13 cellular contexts compared by ENCODE assay signal in the genomic region with DNA sequence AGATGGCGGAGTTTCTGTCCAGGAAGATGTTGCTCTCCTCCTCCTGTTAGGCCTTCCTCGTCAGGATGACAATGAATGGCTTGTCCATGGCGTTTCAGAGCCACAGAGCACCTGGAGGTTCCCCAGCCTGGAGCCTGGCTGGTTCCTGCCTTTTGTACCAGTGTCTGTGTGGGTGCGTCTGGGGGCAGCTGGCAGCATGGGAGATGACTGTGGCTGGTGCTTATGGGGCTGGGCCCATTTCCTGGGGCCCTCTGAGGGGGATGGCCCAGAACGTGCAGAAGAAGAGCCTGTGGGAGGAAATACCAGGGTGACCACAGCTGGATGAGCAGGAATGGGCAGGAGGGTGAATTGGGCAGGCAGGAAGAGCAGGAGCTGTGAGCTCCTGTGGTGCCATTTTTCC. TPM values are rescaled to one million over a fixed set of nuclear protein-coding genes. Genes with fewer than 3 reads are reported as not detected.
DNase-seq lines count a peak whose midpoint lies in the region; ATAC-seq and TF ChIP-seq lines count a peak whose summit lies in the region.
"Had no signal": no experiment of that assay in that cellular context is flagged by ENCODE, and none has a peak within 500 bp of the region (broad histone marks: within the 10 kb centered on the region; RNA-seq: fewer than 3 reads in every experiment).

No MANE protein-coding gene starts in this region.

- peaks cover 16% of the 10 kb centered on the region for H3K4me1 Mint-ChIP-seq in type B pancreatic cell (ENCODE audit: unreplicated experiment)
- no peaks in the 10 kb centered on the region for H3K4me1 Mint-ChIP-seq in activated CD4-positive, alpha-beta memory T cell treated with anti-CD3 and anti-CD28 coated beads for 36 hours (ENCODE audit: low read depth)
- H3K4me1 Mint-ChIP-seq: activated CD4-positive, alpha-beta T cell treated with anti-CD3 and anti-CD28 coated beads for 36 hours had no signal

- POLR2A ChIA-PET in A673 (lab: Charles Lee; ENCODE audit: low non-redundant PET): no interaction called here
- POLR2A ChIA-PET in activated CD4-positive, alpha-beta memory T cell treated with anti-CD3 and anti-CD28 coated beads for 36 hours (lab: Charles Lee): no interaction called here

- ATAC-seq in DND-41 (ENCODE audit: insufficient read depth, low read depth): peak; percentile 27; the same call in 1 of the 3 replicates
- ATAC-seq: activated CD4-positive, alpha-beta T cell treated with anti-CD3 and anti-CD28 coated beads for 36 hours had no signal

- H3K27ac ChIP-seq in DND-41 (ENCODE audit: low read length) (no peak overlapping the region), epithelial cell of prostate (peak overlapping the region; percentile 78), osteoblast (ENCODE audit: low read depth, low read length) (no peak overlapping the region), A673 (ENCODE audit: low read depth, low read length, poor library complexity, severe bottlenecking) (no peak overlapping the region)

- no peaks in the 10 kb centered on the region for H3F3A ChIP-seq in Loucy (ENCODE audit: low read depth)

- no peak overlapping the region for H3K4me3 ChIP-seq in DND-41 (ENCODE audit: low read depth in 1 of 2, low read length in 2 of 2)
- no peak overlapping the region for H3K4me3 ChIP-seq in Loucy (ENCODE audit: low read length, poor library complexity, severe bottlenecking)
- H3K4me3 ChIP-seq in osteoblast (ENCODE audit: insufficient read depth, low read length): no peak overlapping the region
- H3K4me3 ChIP-seq in A673 (ENCODE audit: low read depth, low read length, poor library complexity, severe bottlenecking): no peak overlapping the region

- no peaks in the 10 kb centered on the region for H3K9me2 ChIP-seq in Loucy (replicated peaks; ENCODE audit: low read depth, low read length)

- no peaks in the 10 kb centered on the region for H3K4me1 ChIP-seq in DND-41 (ENCODE audit: insufficient read depth, low read length)
- peaks cover 29% of the 10 kb centered on the region for H3K4me1 ChIP-seq in Loucy (ENCODE audit: insufficient read depth, low read length, poor library complexity, severe bottlenecking)
- H3K4me1 ChIP-seq in osteoblast (ENCODE audit: insufficient read depth, low read length): peaks cover 10% of the 10 kb centered on the region
- no peaks in the 10 kb centered on the region for H3K4me1 ChIP-seq in A673 (ENCODE audit: insufficient read depth, low read length, poor library complexity, severe bottlenecking)

- no peak for TF ChIP-seq CTCF in DND-41 (IDR thresholded peaks at IDR 0.05; ENCODE audit: borderline replicate concordance, extremely low read depth, low read length, poor library complexity, severe bottlenecking)
- no peak for TF ChIP-seq CTCF in Loucy (conservative IDR thresholded peaks at IDR 0.05; ENCODE audit: low read length)
- no peak for TF ChIP-seq CTCF in osteoblast (IDR thresholded peaks at IDR 0.05; ENCODE audit: extremely low read depth, low read depth, low read length)
- TF ChIP-seq CTCF in type B pancreatic cell (conservative IDR thresholded peaks at IDR 0.05): no peak
- TF ChIP-seq CTCF in A673 (conservative IDR thresholded peaks at IDR 0.05; ENCODE audit: low read depth, low read length): no peak

- intact Hi-C loops in A673 (cut with micrococcal nuclease; ENCODE audit: unreplicated experiment): no loop called here
- intact Hi-C loops in activated CD4-positive, alpha-beta memory T cell treated with anti-CD3 and anti-CD28 coated beads for 36 hours (cut with micrococcal nuclease): no loop called here

- peaks cover 43% of the 10 kb centered on the region for H3K27me3 Mint-ChIP-seq in type B pancreatic cell
- H3K27me3 Mint-ChIP-seq in activated CD4-positive, alpha-beta memory T cell treated with anti-CD3 and anti-CD28 coated beads for 36 hours: peaks cover 23% of the 10 kb centered on the region

- H3K4me2 ChIP-seq in DND-41 (ENCODE audit: insufficient read depth, low read length) (no peak overlapping the region), Loucy (ENCODE audit: low read depth, low read length, poor library complexity, severe bottlenecking) (peak overlapping the region; percentile 65), osteoblast (ENCODE audit: insufficient read depth, low read length) (no peak overlapping the region)

- CTCF ChIA-PET in A673 (lab: Charles Lee): no interaction called here
- CTCF ChIA-PET in activated CD4-positive, alpha-beta memory T cell treated with anti-CD3 and anti-CD28 coated beads for 36 hours (lab: Charles Lee): interaction anchor here (0.6 to 1.9 kb wide), 2 partner anchors 72 to 265 kb away, joined by 3 to 6 read pairs; no protein-coding TSS in a partner anchor

- H3K36me3 ChIP-seq in DND-41 (ENCODE audit: insufficient read depth, low read length): no peaks in the 10 kb centered on the region
- H3K36me3 ChIP-seq in Loucy (ENCODE audit: insufficient read depth, low read length): no peaks in the 10 kb centered on the region
- no peaks in the 10 kb centered on the region for H3K36me3 ChIP-seq in osteoblast (ENCODE audit: insufficient read depth, low read length)
- no peaks in the 10 kb centered on the region for H3K36me3 ChIP-seq in A673 (ENCODE audit: insufficient read depth, low read length, poor library complexity, severe bottlenecking)

- no TSS peak for BruUV-seq in A673 (replicated peaks; lab: Mats Ljungman, UMichigan)

- H3K9ac ChIP-seq in DND-41 (ENCODE audit: low read depth, low read length) (no peak overlapping the region), Loucy (ENCODE audit: low read depth, low read length, poor library complexity, severe bottlenecking) (peak overlapping the region; percentile 61)

- no peak overlapping the region for H3K27ac Mint-ChIP-seq in type B pancreatic cell
- H3K27ac Mint-ChIP-seq in activated CD4-positive, alpha-beta memory T cell treated with anti-CD3 and anti-CD28 coated beads for 36 hours: no peak overlapping the region
- H3K27ac Mint-ChIP-seq: activated CD4-positive, alpha-beta T cell treated with anti-CD3 and anti-CD28 coated beads for 36 hours had no signal

- H3K4me3 Mint-ChIP-seq in type B pancreatic cell: no peak overlapping the region
- no peak overlapping the region for H3K4me3 Mint-ChIP-seq in activated CD4-positive, alpha-beta memory T cell treated with anti-CD3 and anti-CD28 coated beads for 36 hours
- H3K4me3 Mint-ChIP-seq: activated CD4-positive, alpha-beta T cell treated with anti-CD3 and anti-CD28 coated beads for 36 hours had no signal

- no peaks in the 10 kb centered on the region for H4K20me1 ChIP-seq in DND-41 (ENCODE audit: insufficient read depth, low read length)
- no peaks in the 10 kb centered on the region for H4K20me1 ChIP-seq in Loucy (ENCODE audit: insufficient read depth, low read length, poor library complexity, severe bottlenecking)
- H4K20me1 ChIP-seq in osteoblast (ENCODE audit: insufficient read depth, low read length): no peaks in the 10 kb centered on the region

- H3K79me2 ChIP-seq in DND-41 (ENCODE audit: insufficient read depth, low read length) (no peaks in the 10 kb centered on the region), Loucy (ENCODE audit: insufficient read depth, low read length) (no peaks in the 10 kb centered on the region), osteoblast (ENCODE audit: insufficient read depth, low read length) (no peaks in the 10 kb centered on the region)

- DNase-seq in DND-41: no peak
- DNase-seq in epithelial cell of prostate (ENCODE audit: low read depth, low spot score): no peak
- DNase-seq in osteoblast (ENCODE audit: insufficient read length, low spot score, missing footprints): peak; percentile 87
- DNase-seq in OCI-M1 (lab: John Stamatoyannopoulos, UW): no peak
- DNase-seq in type B pancreatic cell (ENCODE audit: extremely low spot score, unreplicated experiment): no peak
- no peak for DNase-seq in A673 (ENCODE audit: low spot score)
- DNase-seq in activated CD4-positive, alpha-beta memory T cell treated with anti-CD3 and anti-CD28 coated beads for 36 hours: no peak
- DNase-seq: activated CD4-positive, alpha-beta T cell treated with anti-CD3 and anti-CD28 coated beads for 36 hours; activated naive CD4-positive, alpha-beta T cell treated with anti-CD3 and anti-CD28 coated beads, Interleukin-2, amount 50 U/mL, for 16 hours; DMS 273 treated with DMSO at 0.1 percent for 48 hours; effector memory CD4-positive, alpha-beta T cell; NCI-H2107 had no signal

- H3K9me3 ChIP-seq in DND-41 (ENCODE audit: insufficient read depth, low read length, severe bottlenecking): no peaks in the 10 kb centered on the region
- H3K9me3 ChIP-seq in Loucy (ENCODE audit: insufficient read depth, low read depth, low read length): no peaks in the 10 kb centered on the region
- no peaks in the 10 kb centered on the region for H3K9me3 ChIP-seq in osteoblast (ENCODE audit: low read depth, low read length)
- H3K9me3 ChIP-seq in A673 (ENCODE audit: low read depth, low read length, poor library complexity, severe bottlenecking): no peaks in the 10 kb centered on the region

- H3K36me3 Mint-ChIP-seq in type B pancreatic cell: no peaks in the 10 kb centered on the region
- no peaks in the 10 kb centered on the region for H3K36me3 Mint-ChIP-seq in activated CD4-positive, alpha-beta memory T cell treated with anti-CD3 and anti-CD28 coated beads for 36 hours

- no peaks in the 10 kb centered on the region for H3K9me3 Mint-ChIP-seq in type B pancreatic cell
- H3K9me3 Mint-ChIP-seq in activated CD4-positive, alpha-beta memory T cell treated with anti-CD3 and anti-CD28 coated beads for 36 hours: no peaks in the 10 kb centered on the region

- H3K27me3 ChIP-seq in DND-41 (ENCODE audit: insufficient read depth, low read length, poor library complexity) (no peaks in the 10 kb centered on the region), Loucy (ENCODE audit: insufficient read depth, low read length, poor library complexity, severe bottlenecking) (no peaks in the 10 kb centered on the region), osteoblast (ENCODE audit: insufficient read depth, low read length) (no peaks in the 10 kb centered on the region), A673 (replicated peaks; ENCODE audit: insufficient read depth, low read depth, low read length, poor library complexity) (peaks cover 17% of the 10 kb centered on the region)

- no peak overlapping the region for H2AFZ ChIP-seq in DND-41 (ENCODE audit: low read depth, low read length)
- H2AFZ ChIP-seq in Loucy (ENCODE audit: low read length): no peak overlapping the region
- peak overlapping the region; percentile 15 for H2AFZ ChIP-seq in osteoblast (ENCODE audit: low read length)

RNA-seq across cellular contexts. Expression of a gene that starts 6.7 kb away (rescaled TPM):
- total RNA-seq in osteoblast: 0.29 and 0.36 TPM in 2 replicates
- 1.3 TPM in 2 replicates for total RNA-seq in type B pancreatic cell (ENCODE audit: low replicate concordance)
- total RNA-seq in A673 (2021): 0.26 TPM in 1 of 2 replicates, not detected in the other
- under 1 TPM; 0.46 to 0.93 TPM for total RNA-seq in activated CD4-positive, alpha-beta memory T cell treated with anti-CD3 and anti-CD28 coated beads for 36 hours

RNA-seq across cellular contexts. Expression of a gene that starts 41.6 kb away (rescaled TPM):
- 22.1 and 30.0 TPM in 2 replicates for total RNA-seq in osteoblast
- total RNA-seq in type B pancreatic cell (ENCODE audit: low replicate concordance): 17.2 and 33.2 TPM in 2 replicates
- 28.8 and 32.5 TPM in 2 replicates for total RNA-seq in A673 (2021)
- 10 to 100 TPM; 12.8 to 14.8 TPM for total RNA-seq in activated CD4-positive, alpha-beta memory T cell treated with anti-CD3 and anti-CD28 coated beads for 36 hours
